8 cellular contexts compared by ENCODE assay signal in the genomic region with DNA sequence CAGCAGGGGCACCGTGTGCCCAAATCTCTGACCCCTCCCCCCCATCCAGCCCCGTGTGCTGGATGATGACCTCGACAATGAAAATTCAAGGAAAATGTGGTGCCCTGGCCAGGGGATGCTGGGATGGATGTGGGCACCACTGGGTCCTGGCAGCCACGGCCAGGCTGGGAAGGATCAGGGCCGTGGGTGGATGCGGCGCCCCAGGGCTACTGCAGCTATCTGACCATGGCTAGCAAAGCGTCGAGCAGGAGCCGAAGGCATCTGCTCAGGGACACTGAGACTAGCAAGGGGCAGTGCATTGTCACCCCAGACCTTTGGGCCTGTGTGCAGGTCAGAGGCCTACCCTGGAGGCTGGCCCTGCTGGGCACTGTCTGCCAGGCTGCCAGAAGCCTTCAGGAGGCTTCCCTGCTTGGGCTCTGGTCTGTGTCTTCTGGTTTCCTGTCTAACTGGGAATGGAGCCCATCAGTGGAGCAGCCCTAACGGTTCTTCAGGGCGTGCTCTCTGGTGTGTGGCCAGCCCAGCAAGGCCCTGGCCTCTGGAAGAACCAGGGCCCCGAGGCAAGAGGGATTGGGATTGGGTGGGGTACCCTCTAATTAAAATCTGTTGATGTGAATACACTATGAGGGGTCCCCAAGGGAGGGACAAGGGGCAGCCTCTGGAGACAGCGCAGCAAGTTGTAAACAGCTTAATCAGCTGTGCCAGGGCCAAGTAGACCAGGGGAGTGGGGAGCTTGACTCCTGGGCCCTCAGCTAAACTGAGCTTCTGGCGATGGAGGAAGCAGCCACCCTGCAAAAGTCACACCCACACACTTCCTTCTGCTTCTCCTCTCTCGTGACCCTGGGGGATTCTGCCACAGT.
DNase-seq lines count a peak whose midpoint lies in the region; ATAC-seq lines count a peak whose summit lies in the region.

No MANE protein-coding gene starts in this region.

- DNase-seq in DMS 273 (lab: John Stamatoyannopoulos, UW; ENCODE audit: unreplicated experiment) (peak; percentile 45), DMS 273 treated with DMSO at 0.1 percent for 48 hours (lab: John Stamatoyannopoulos, UW) (no peak), T-cell (peak in 1 of 34 experiments; percentile 30), left cardiac atrium (peak; percentile 58), NCI-H1105 (lab: John Stamatoyannopoulos, UW) (no peak), NAMALWA (ENCODE audit: low spot score) (no peak), COLO668 (lab: John Stamatoyannopoulos, UW; ENCODE audit: unreplicated experiment) (no peak)
- peak; percentile 39 for DNase-seq in stimulated activated naive B cell treated with anti-CD40 and anti-IgM and Interleukin-4, amounts not matched to agents 10 μg/mL and 1 μg/mL and 100 μg/mL, for 72 hours

- H3K27me3 Mint-ChIP-seq in T-cell = no peaks in the 10 kb centered on the region
- no peaks in the 10 kb centered on the region for H3K27me3 Mint-ChIP-seq in stimulated activated naive B cell treated with anti-CD40 and anti-IgM and Interleukin-4, amounts not matched to agents 10 μg/mL and 1 μg/mL and 100 μg/mL, for 72 hours

- peak overlapping the region in 1 of 3 donors; percentile 12 for H3K4me3 Mint-ChIP-seq in T-cell
- peak overlapping the region; percentile 54 to 69 for H3K4me3 Mint-ChIP-seq in stimulated activated naive B cell treated with anti-CD40 and anti-IgM and Interleukin-4, amounts not matched to agents 10 μg/mL and 1 μg/mL and 100 μg/mL, for 72 hours

- CTCF ChIA-PET in T-cell (lab: Charles Lee) = interaction anchor here in 1 of 2 donors (0.7 kb wide), 1 partner anchor 183 kb away, joined by 3 read pairs; no protein-coding TSS in a partner anchor

- intact Hi-C loops in left cardiac atrium (cut with DNase I) = no loop called here

- ATAC-seq in T-cell (replicated peaks in 1 of 4) (peak in 2 of 4 experiments; percentile 22 to 27), left cardiac atrium (peak; percentile 39 to 68)
- ATAC-seq in stimulated activated naive B cell treated with anti-CD40 and anti-IgM and Interleukin-4, amounts not matched to agents 10 μg/mL and 1 μg/mL and 100 μg/mL, for 72 hours (replicated peaks) = peak; percentile 87 to 89

- H3K36me3 Mint-ChIP-seq in T-cell = peaks cover 45% of the 10 kb centered on the region
- peaks cover 57 to 86% of the 10 kb centered on the region in 2 donors for H3K36me3 Mint-ChIP-seq in stimulated activated naive B cell treated with anti-CD40 and anti-IgM and Interleukin-4, amounts not matched to agents 10 μg/mL and 1 μg/mL and 100 μg/mL, for 72 hours

- peak overlapping the region; percentile 76 to 82 for H3K27ac Mint-ChIP-seq in T-cell
- H3K27ac Mint-ChIP-seq in stimulated activated naive B cell treated with anti-CD40 and anti-IgM and Interleukin-4, amounts not matched to agents 10 μg/mL and 1 μg/mL and 100 μg/mL, for 72 hours = peak overlapping the region; percentile 91

- POLR2A ChIA-PET in T-cell (lab: Charles Lee) = no interaction called here

- H3K4me1 Mint-ChIP-seq in T-cell = peaks cover 28 to 41% (median 31%) of the 10 kb centered on the region in 3 donors
- H3K4me1 Mint-ChIP-seq in stimulated activated naive B cell treated with anti-CD40 and anti-IgM and Interleukin-4, amounts not matched to agents 10 μg/mL and 1 μg/mL and 100 μg/mL, for 72 hours = peaks cover 44 to 61% of the 10 kb centered on the region in 2 donors

- H3K9me3 Mint-ChIP-seq in T-cell = no peaks in the 10 kb centered on the region
- H3K9me3 Mint-ChIP-seq in stimulated activated naive B cell treated with anti-CD40 and anti-IgM and Interleukin-4, amounts not matched to agents 10 μg/mL and 1 μg/mL and 100 μg/mL, for 72 hours = no peaks in the 10 kb centered on the region

Comparison
In these comparisons a context has a peak if more than half of its experiments do, and no peak if none do; other contexts are left out.
1. DNase-seq: peak in DMS 273 (single experiment), left cardiac atrium (single experiment) and stimulated activated naive B cell treated with anti-CD40 and anti-IgM and Interleukin-4, amounts not matched to agents 10 μg/mL and 1 μg/mL and 100 μg/mL, for 72 hours (single experiment); none in DMS 273 treated with DMSO at 0.1 percent for 48 hours (single experiment), NCI-H1105 (single experiment), NAMALWA (single experiment) and COLO668 (single experiment).